Comparison of ENCODE assay signal across 28 cellular contexts in genomic region chr14:63186453-63186852, GRCh38. TPM values are rescaled to one million over a fixed set of nuclear protein-coding genes. Genes with fewer than 3 reads are reported as not detected.
DNase-seq lines count a peak whose midpoint lies in the region; ATAC-seq and TF ChIP-seq lines count a peak whose summit lies in the region.
"Had no signal": no experiment of that assay in that cellular context is flagged by ENCODE, and none has a peak within 500 bp of the region (broad histone marks: within the 10 kb centered on the region; RNA-seq: fewer than 3 reads in every experiment).

No MANE protein-coding gene starts in this region.

- H3K27ac ChIP-seq in dorsolateral prefrontal cortex, result no peak overlapping the region
- H3K27ac ChIP-seq: hepatocyte, HL-60, KMS-11 had no signal

- DNase-seq in EH (ENCODE audit: low read depth) (peak; percentile 54), amniotic epithelial cell (ENCODE audit: low read depth) (peak; percentile 24), dermis blood vessel endothelial cell (peak; percentile 56), fibroblast of villous mesenchyme (ENCODE audit: low read depth) (peak; percentile 8), dorsolateral prefrontal cortex (no peak)
- DNase-seq in activated CD4-positive, alpha-beta T cell treated with anti-CD3 and anti-CD28 coated beads, Interleukin-2, amount 50 U/mL, for 4 hours, result no peak
- DNase-seq: activated CD8-positive, alpha-beta memory T cell treated with anti-CD3 and anti-CD28 coated beads, Interleukin-2, amount 10 ng/mL, durations not matched to agents 7 days and 5 days; activated naive CD4-positive, alpha-beta T cell; activated T-cell treated with anti-CD3 and anti-CD28 coated beads, Interleukin-2, amount 50 U/mL, for 4 hours; AML-193; caudate nucleus; CD4-positive, alpha-beta T cell; foreskin melanocyte; MG63; NCI-H1105 treated with DMSO at 0.1 percent for 48 hours; NCI-H2029; NCI-H524 treated with DMSO at 0.1 percent for 48 hours; NK-92 treated with Interleukin-12 subunit alpha and Interleukin-12 subunit beta, amount 100 ng/mL, for 24 hours; stimulated activated CD4-positive, alpha-beta T cell treated with anti-CD3 and anti-CD28 coated beads, Interleukin-15, amount 100 ng/mL, for 24 hours; stimulated activated CD4-positive, alpha-beta T cell treated with anti-CD3 and anti-CD28 coated beads, Interleukin-4, amount 100 ng/mL, for 4 hours; T-helper 17 cell had no signal

- no peak overlapping the region for H3K4me3 ChIP-seq in fibroblast of villous mesenchyme (ENCODE audit: low read depth, low read length)
- H3K4me3 ChIP-seq in dorsolateral prefrontal cortex, result no peak overlapping the region
- H3K4me3 ChIP-seq: hepatocyte, MG63, tibial nerve had no signal

- intact Hi-C loops in dorsolateral prefrontal cortex (cut with DNase I), result no loop called here

- H3K27me3 ChIP-seq in dorsolateral prefrontal cortex, result no peaks in the 10 kb centered on the region
- H3K27me3 ChIP-seq: hepatocyte, MG63, tibial nerve had no signal

- ATAC-seq in HG03095 (IDR thresholded peaks at IDR 0.05; ENCODE audit: unreplicated experiment), result no peak
- ATAC-seq in esophagus mucosa, result no peak
- ATAC-seq: activated CD8-positive, alpha-beta memory T cell treated with anti-CD3 and anti-CD28 coated beads, Interleukin-2, amount 10 ng/mL, durations not matched to agents 7 days and 5 days; activated T-cell treated with anti-CD3 and anti-CD28 coated beads, Interleukin-2, amount 50 U/mL, for 4 hours; Right ventricle myocardium inferior; T-helper 17 cell had no signal

- no peak for TF ChIP-seq CTCF in fibroblast of villous mesenchyme (IDR thresholded peaks at IDR 0.05; ENCODE audit: insufficient read depth, low read depth, low read length)
- TF ChIP-seq CTCF in dorsolateral prefrontal cortex (IDR thresholded peaks at IDR 0.05 in 54 of 56, conservative IDR thresholded peaks at IDR 0.05 in 2 of 56; ENCODE audit: low read depth in 1 of 56, partially characterized antibody in 56 of 56), result no peak

RNA-seq across cellular contexts. Expression of gene RHOJ, which starts 17.8 kb away (rescaled TPM):
- total RNA-seq in dermis blood vessel endothelial cell, result 76.3 and 115 TPM in 2 replicates
- 0.43 and 4.8 TPM in 2 replicates for total RNA-seq in fibroblast of villous mesenchyme
- total RNA-seq in dorsolateral prefrontal cortex, result 10 to 100 TPM in 118 of 120 experiments, 1 to 10 TPM in 2; 7.1 to 73.8 (median 18.2) TPM
- total RNA-seq in esophagus mucosa, result 2.0 TPM
- total RNA-seq: activated CD8-positive, alpha-beta memory T cell treated with anti-CD3 and anti-CD28 coated beads, Interleukin-2, amount 10 ng/mL, durations not matched to agents 7 days and 5 days; activated T-cell treated with anti-CD3 and anti-CD28 coated beads, Interleukin-2, amount 50 U/mL, for 4 hours; CD4-positive, alpha-beta T cell; T-helper 17 cell had no signal

Comparison
In these comparisons a context has a peak if more than half of its experiments do, and no peak if none do; other contexts are left out.
1. DNase-seq: peak in EH (single experiment), amniotic epithelial cell (single experiment), dermis blood vessel endothelial cell (single experiment) and fibroblast of villous mesenchyme (single experiment); none in dorsolateral prefrontal cortex (0 of 10) and activated CD4-positive, alpha-beta T cell treated with anti-CD3 and anti-CD28 coated beads, Interleukin-2, amount 50 U/mL, for 4 hours (0 of 2).